Comparison of ENCODE assay signal across 25 cellular contexts in genomic region chr17:83005639-83006038, GRCh38.
"Had no signal": no experiment of that assay in that cellular context is flagged by ENCODE, and none has a peak within 500 bp of the region (broad histone marks: within the 10 kb centered on the region; RNA-seq: fewer than 3 reads in every experiment).

No MANE protein-coding gene starts in this region.

- H3K4me3 ChIP-seq: Peyer's patch, SJSA1 had no signal

- DNase-seq: activated CD4-positive, alpha-beta T cell treated with anti-CD3 and anti-CD28 coated beads for 36 hours; activated CD4-positive, alpha-beta T cell treated with anti-CD3 and anti-CD28 coated beads, Interleukin-2, amount 50 U/mL, for 4 hours; activated CD8-positive, alpha-beta memory T cell treated with anti-CD3 and anti-CD28 coated beads, Interleukin-2, amount 50 U/mL, for 48 hours; activated CD8-positive, alpha-beta T cell treated with anti-CD3 and anti-CD28 coated beads, Interleukin-2, amount 10 ng/mL, durations not matched to agents 7 days and 5 days; activated effector memory CD4-positive, alpha-beta T cell treated with Interleukin-2 at 50 U/mL for 16 hours; activated naive CD4-positive, alpha-beta T cell; activated T-cell treated with anti-CD3 and anti-CD28 coated beads, Interleukin-2, amount 50 U/mL, for 1 hour; aorta; central memory CD4-positive, alpha-beta T cell; MM.1S; NCI-H1105; NCI-H1436; NCI-H1694 treated with DMSO at 0.1 percent for 48 hours; NCI-H2029 treated with DMSO at 0.1 percent for 48 hours; NCI-H510A treated with DMSO at 0.1 percent for 48 hours; NCI-H69; NK-92 treated with Interleukin-12 subunit alpha and Interleukin-12 subunit beta, amount 100 ng/mL, for 24 hours; Peyer's patch; SHP77; T-helper 1 cell had no signal

- ATAC-seq: activated CD4-positive, alpha-beta T cell treated with anti-CD3 and anti-CD28 coated beads for 36 hours; activated CD8-positive, alpha-beta T cell treated with anti-CD3 and anti-CD28 coated beads, Interleukin-2, amount 10 ng/mL, durations not matched to agents 7 days and 5 days had no signal

- H3K9me3 Mint-ChIP-seq: activated naive CD4-positive, alpha-beta T cell treated with anti-CD3 and anti-CD28 coated beads, Interleukin-2, amount 50 U/mL, for 24 hours had no signal

- H3K4me1 ChIP-seq: Peyer's patch had no signal

- H3K4me3 Mint-ChIP-seq: activated CD4-positive, alpha-beta T cell treated with anti-CD3 and anti-CD28 coated beads for 36 hours; activated CD8-positive, alpha-beta T cell treated with anti-CD3 and anti-CD28 coated beads, Interleukin-2, amount 10 ng/mL, durations not matched to agents 7 days and 5 days; activated naive CD4-positive, alpha-beta T cell treated with anti-CD3 and anti-CD28 coated beads, Interleukin-2, amount 50 U/mL, for 24 hours had no signal

- H3K36me3 ChIP-seq: Peyer's patch had no signal

- H3K4me1 Mint-ChIP-seq: activated CD4-positive, alpha-beta T cell treated with anti-CD3 and anti-CD28 coated beads for 36 hours; activated naive CD4-positive, alpha-beta T cell treated with anti-CD3 and anti-CD28 coated beads, Interleukin-2, amount 50 U/mL, for 24 hours had no signal

- H3K27me3 ChIP-seq: Peyer's patch, SJSA1 had no signal

- FAIRE-seq: bronchial epithelial cell had no signal

- H3K27ac Mint-ChIP-seq: activated CD4-positive, alpha-beta T cell treated with anti-CD3 and anti-CD28 coated beads for 36 hours; activated CD8-positive, alpha-beta T cell treated with anti-CD3 and anti-CD28 coated beads, Interleukin-2, amount 10 ng/mL, durations not matched to agents 7 days and 5 days; activated naive CD4-positive, alpha-beta T cell treated with anti-CD3 and anti-CD28 coated beads, Interleukin-2, amount 50 U/mL, for 24 hours had no signal

- H3K27me3 Mint-ChIP-seq: activated CD4-positive, alpha-beta T cell treated with anti-CD3 and anti-CD28 coated beads for 36 hours; activated naive CD4-positive, alpha-beta T cell treated with anti-CD3 and anti-CD28 coated beads, Interleukin-2, amount 50 U/mL, for 24 hours had no signal

- H3K27ac ChIP-seq: Peyer's patch, RWPE1, SJSA1, VCaP had no signal

- H3K9me3 ChIP-seq: Peyer's patch had no signal
